ENCODE assay signal across 13 cellular contexts in the genomic region with DNA sequence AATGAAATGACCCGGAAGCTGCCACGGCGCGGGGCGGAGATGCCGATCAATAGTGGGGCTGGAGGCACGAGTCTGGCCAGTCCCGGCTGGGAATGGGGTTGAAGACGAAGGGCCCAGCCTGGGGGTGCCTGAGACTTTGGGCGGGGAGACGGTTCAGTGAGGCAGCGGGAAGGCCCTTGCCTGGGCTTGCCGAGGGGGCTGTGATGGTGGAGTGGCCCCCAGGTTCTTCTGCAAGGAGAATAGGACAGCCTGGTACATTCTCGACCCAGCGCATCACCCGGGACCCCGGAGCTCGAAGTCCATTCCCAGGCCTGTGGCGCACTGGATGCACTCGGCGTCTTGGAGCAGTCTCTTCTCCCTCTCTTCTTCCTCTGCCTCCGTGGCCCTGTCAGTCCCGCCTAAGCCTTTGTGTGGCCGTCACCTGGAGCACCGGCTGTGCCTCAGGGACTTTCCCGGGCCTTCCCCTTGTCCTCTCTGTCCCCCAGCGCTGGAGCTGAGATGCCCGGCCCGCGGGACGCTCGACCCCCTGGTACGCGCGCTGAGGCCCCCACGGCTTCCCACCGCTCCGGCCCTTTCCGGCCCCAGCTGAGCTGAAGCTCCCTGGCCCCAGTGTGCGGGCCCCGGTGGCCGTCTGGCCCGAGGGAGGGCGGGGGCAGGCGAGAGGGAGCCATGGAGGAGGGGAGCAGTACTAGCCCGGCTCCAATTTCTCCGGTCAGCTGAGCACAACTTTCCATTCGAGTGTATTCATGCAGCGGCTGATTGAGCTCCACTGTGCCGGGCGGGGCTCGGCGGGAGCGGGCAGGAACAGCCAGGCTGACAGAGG. TPM values are rescaled to one million over a fixed set of nuclear protein-coding genes. Genes with fewer than 3 reads are reported as not detected.
DNase-seq lines count a peak whose midpoint lies in the region; ATAC-seq and TF ChIP-seq lines count a peak whose summit lies in the region.
"Had no signal": no experiment of that assay in that cellular context is flagged by ENCODE, and none has a peak within 500 bp of the region (broad histone marks: within the 10 kb centered on the region; RNA-seq: fewer than 3 reads in every experiment).

No MANE protein-coding gene starts in this region.

- H3K27me3 ChIP-seq in HUES64 (ENCODE audit: insufficient read depth, low read length) (peaks cover 100% of the 10 kb centered on the region), endodermal cell (ENCODE audit: control insufficient read depth, insufficient read depth, low read length, poor library complexity, severe bottlenecking) (peaks cover 100% of the 10 kb centered on the region)
- H3K27me3 ChIP-seq: SJSA1 had no signal

- no peak overlapping the region for H3K9ac ChIP-seq in HUES64 (ENCODE audit: low read depth, low read length)
- H3K9ac ChIP-seq in endodermal cell (ENCODE audit: extremely low read depth, low read length, poor library complexity, severe bottlenecking), result no peak overlapping the region

- H3K9me3 Mint-ChIP-seq in endodermal cell, result no peaks in the 10 kb centered on the region

- peaks cover 6% of the 10 kb centered on the region for H3K36me3 Mint-ChIP-seq in endodermal cell (ENCODE audit: low read depth)
- H3K36me3 Mint-ChIP-seq: CD4-positive, CD25-positive, alpha-beta regulatory T cell had no signal

- H3K36me3 ChIP-seq in HUES64 (ENCODE audit: insufficient read depth, low read length) (peaks cover 5% of the 10 kb centered on the region; the same call in 1 of the 2 replicates), endodermal cell (ENCODE audit: control insufficient read depth, insufficient read depth, low read length) (no peaks in the 10 kb centered on the region)
- H3K36me3 ChIP-seq: SJSA1 had no signal

- peaks cover 47% of the 10 kb centered on the region for H3K4me1 Mint-ChIP-seq in endodermal cell

- H3K27ac ChIP-seq in HUES64 (ENCODE audit: low read depth, low read length) (no peak overlapping the region), endodermal cell (ENCODE audit: low read depth, low read length) (no peak overlapping the region)
- H3K27ac ChIP-seq: SJSA1 had no signal

- peaks cover 43% of the 10 kb centered on the region for H3K4me1 ChIP-seq in HUES64 (ENCODE audit: insufficient read depth, low read length)
- peaks cover 12% of the 10 kb centered on the region for H3K4me1 ChIP-seq in endodermal cell (ENCODE audit: control insufficient read depth, insufficient read depth, low read length)
- H3K4me1 ChIP-seq: SJSA1 had no signal

- H3K27me3 Mint-ChIP-seq in endodermal cell (ENCODE audit: insufficient read depth), result peaks cover 96% of the 10 kb centered on the region

- TF ChIP-seq CTCF in endodermal cell (conservative IDR thresholded peaks at IDR 0.05), result no peak

- ATAC-seq in GM19397 (IDR thresholded peaks at IDR 0.05; ENCODE audit: unreplicated experiment), result no peak
- ATAC-seq: esophagus mucosa, sciatic nerve had no signal

- no peak overlapping the region for H3K27ac Mint-ChIP-seq in endodermal cell

- peak overlapping the region; percentile 26 for H3K4me3 Mint-ChIP-seq in endodermal cell

- 2% methylated on average over 54 of the region's 54 CpGs for WGBS in HUES64
- WGBS in endodermal cell (ENCODE audit: insufficient coverage in 1 of 2, insufficient read length in 1 of 2), 2 experiments, result 9 to 17% methylated on average over 24 to 54 of the region's 54 CpGs

- H3K9me3 ChIP-seq in HUES64 (ENCODE audit: insufficient read depth, low read depth, low read length), result no peaks in the 10 kb centered on the region
- no peaks in the 10 kb centered on the region for H3K9me3 ChIP-seq in endodermal cell (ENCODE audit: control insufficient read depth, low read length)
- H3K9me3 ChIP-seq: SJSA1 had no signal

- DNase-seq in AG20443 (ENCODE audit: low spot score) (peak; percentile 68), endodermal cell (peak; percentile 86), myocyte (ENCODE audit: low read depth) (peak; percentile 59), OCI-M2 (lab: John Stamatoyannopoulos, UW; ENCODE audit: unreplicated experiment) (no peak)
- DNase-seq in effector CD8-positive, alpha-beta T cell (lab: John Stamatoyannopoulos, UW), result no peak
- DNase-seq in activated CD4-positive, alpha-beta T cell treated with anti-CD3 and anti-CD28 coated beads, Interleukin-2, amount 50 U/mL, for 1 hour, result no peak
- DNase-seq: CD4-positive, CD25-positive, alpha-beta regulatory T cell; NCI-H1048 had no signal

- H3K4me3 ChIP-seq in HUES64 (ENCODE audit: low read length) (peak overlapping the region; percentile 40), endodermal cell (ENCODE audit: low read length) (peak overlapping the region; percentile 53)
- H3K4me3 ChIP-seq: SJSA1 had no signal

RNA-seq across cellular contexts. Expression of gene SIX3, which starts 8.0 kb away (rescaled TPM):
- 0.25 TPM for polyA plus RNA-seq in HUES64 (2013, experiment 1 of 2)
- not detected for polyA plus RNA-seq in HUES64 (2013, experiment 2 of 2)
- total RNA-seq in endodermal cell (1 to 10 TPM; 1.9 to 5.7 TPM), myocyte (not detected in 2 replicates)
- 0.71 TPM for polyA plus RNA-seq in endodermal cell (2013, experiment 1 of 2)
- polyA plus RNA-seq in endodermal cell (2013, experiment 2 of 2), result 0.62 TPM
- 0.06 TPM for polyA plus RNA-seq in myocyte (2012)
- total RNA-seq: CD4-positive, CD25-positive, alpha-beta regulatory T cell; esophagus mucosa; sciatic nerve; SJSA1 had no signal
- polyA plus RNA-seq: CD4-positive, CD25-positive, alpha-beta regulatory T cell had no signal

RNA-seq across cellular contexts. Expression of gene SIX2, which starts 59.7 kb away (rescaled TPM):
- polyA plus RNA-seq in HUES64 (2013, experiment 1 of 2), result 0.25 TPM
- 0.32 TPM for polyA plus RNA-seq in HUES64 (2013, experiment 2 of 2)
- not detected for total RNA-seq in endodermal cell
- polyA plus RNA-seq in endodermal cell (2013, experiment 1 of 2), result 1.8 TPM
- polyA plus RNA-seq in endodermal cell (2013, experiment 2 of 2), result 1.4 TPM
- 62.3 and 68.8 TPM in 2 replicates for total RNA-seq in myocyte
- polyA plus RNA-seq in myocyte (2012), result 39.7 TPM
- total RNA-seq: CD4-positive, CD25-positive, alpha-beta regulatory T cell had no signal
- polyA plus RNA-seq: CD4-positive, CD25-positive, alpha-beta regulatory T cell had no signal

Comparison
In these comparisons a context has a peak if more than half of its experiments do, and no peak if none do; other contexts are left out.
1. DNase-seq: peak in AG20443 (single experiment), endodermal cell (single experiment) and myocyte (single experiment); none in effector CD8-positive, alpha-beta T cell (single experiment), activated CD4-positive, alpha-beta T cell treated with anti-CD3 and anti-CD28 coated beads, Interleukin-2, amount 50 U/mL, for 1 hour (single experiment) and OCI-M2 (single experiment).
2. RNA of gene SIX2, which starts 59.7 kb away (total RNA-seq): 62.3 to 68.8 TPM in myocyte; not detected in endodermal cell; every median in the first group is over 10 times any median in the second.